13 cellular contexts compared by ENCODE assay signal in the genomic region with DNA sequence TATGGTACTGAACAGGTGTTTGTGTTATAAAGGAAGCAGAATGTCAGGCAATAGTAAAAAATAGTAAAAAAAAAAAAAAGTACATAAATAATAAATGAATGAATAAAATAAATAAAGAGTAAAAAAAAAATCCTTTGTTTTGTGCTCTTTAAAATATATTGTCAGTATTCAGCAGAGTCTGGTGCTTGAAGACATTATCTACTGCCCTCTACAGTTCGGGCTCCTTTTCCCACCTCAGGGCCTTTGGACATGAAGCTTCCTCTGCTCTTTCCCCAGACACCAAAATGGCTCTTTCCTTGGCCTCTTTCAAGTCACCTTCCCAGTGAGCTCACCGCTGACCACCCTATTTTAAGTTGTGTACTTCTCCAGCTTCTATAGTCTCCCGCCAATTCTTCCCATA.
A peak's percentile ranks its signal among the peaks of the same experiment; 100 is the strongest.
DNase-seq lines count a peak whose midpoint lies in the region; ATAC-seq, FAIRE-seq and TF ChIP-seq lines count a peak whose summit lies in the region.
"Had no signal": no experiment of that assay in that cellular context is flagged by ENCODE, and none has a peak within 500 bp of the region (broad histone marks: within the 10 kb centered on the region; RNA-seq: fewer than 3 reads in every experiment).

No MANE protein-coding gene starts in this region.

- DNase-seq in EL, result peak; percentile 43
- no peak for DNase-seq in LNCaP clone FGC (ENCODE audit: low read depth)
- no peak for DNase-seq in GM12878 (ENCODE audit: low read depth, low spot score)
- no peak for DNase-seq in HepG2 (ENCODE audit: low spot score)
- no peak for DNase-seq in ascending aorta (ENCODE audit: low spot score in 2 of 2)
- DNase-seq in NCI-H510A treated with DMSO at 0.1 percent for 48 hours (lab: John Stamatoyannopoulos, UW), result no peak
- DNase-seq: NCI-H1048; stimulated activated naive CD8-positive, alpha-beta T cell treated with anti-CD3 and anti-CD28 coated beads, Interleukin-15, Interleukin-2, amounts not matched to agents 100 U/mL and 50 U/mL, for 24 hours; SW 1271 had no signal

- in situ Hi-C loops in GM12878 (cut with MboI) (no loop called here), HepG2 (cut with HindIII; ENCODE audit: extremely low pct_ligation_motif_present, low pct_unique_long_range_greater_than_20kb) (loop anchor here (10.0 kb wide), 1 partner anchor 243 kb away; no protein-coding TSS in a partner anchor)

- TF ChIP-seq POLR2A in GM12878 (IDR thresholded peaks at IDR 0.05; ENCODE audit: low read depth, low read length) (no peak), HepG2 (IDR thresholded peaks at IDR 0.05; ENCODE audit: insufficient read depth in 1 of 2, low read depth in 2 of 2, low read length in 2 of 2) (no peak)

- H3K4me1 ChIP-seq in GM12878 (ENCODE audit: control insufficient read depth, insufficient read depth, low read length) (peaks cover 12% of the 10 kb centered on the region), HepG2 (ENCODE audit: insufficient read depth, low read length) (peaks cover 20% of the 10 kb centered on the region), ascending aorta (no peaks in the 10 kb centered on the region)

- TF ChIP-seq EP300 in GM12878 (IDR thresholded peaks at IDR 0.05; ENCODE audit: borderline replicate concordance in 1 of 2, control insufficient read depth in 1 of 2, low read depth in 2 of 2, low read length in 2 of 2) (no peak), HepG2 (IDR thresholded peaks at IDR 0.05; ENCODE audit: low read depth in 2 of 2, low read length in 2 of 2) (no peak), HepG2 (CRISPR knock-in tag; IDR thresholded peaks at IDR 0.05; ENCODE audit: borderline replicate concordance) (no peak)

- H3K9ac ChIP-seq in GM12878 (ENCODE audit: control insufficient read depth, insufficient read depth, low read length) (no peak overlapping the region), HepG2 (ENCODE audit: insufficient read depth, low read depth, low read length) (no peak overlapping the region)

- H4K20me1 ChIP-seq in GM12878 (ENCODE audit: control insufficient read depth, insufficient read depth), result no peaks in the 10 kb centered on the region
- no peaks in the 10 kb centered on the region for H4K20me1 ChIP-seq in HepG2 (ENCODE audit: insufficient read depth, low read length)

- H3K4me3 ChIP-seq in LNCaP clone FGC (ENCODE audit: low read depth, low read length), result no peak overlapping the region
- H3K4me3 ChIP-seq in GM12878, result no peak overlapping the region
- no peak overlapping the region for H3K4me3 ChIP-seq in HepG2 (replicated peaks in 1 of 3; ENCODE audit: insufficient read depth in 1 of 3, low read depth in 2 of 3, low read length in 3 of 3)
- H3K4me3 ChIP-seq in ascending aorta, result no peak overlapping the region

- SMC1A ChIA-PET in GM12878 (lab: Charles Lee; ENCODE audit: uncharacterized antibody, unreplicated experiment), result interaction anchor here (0.7 to 2.1 kb wide), 8 partner anchors 11 to 240 kb away, joined by 3 to 8 read pairs (median 5); a partner anchor contains a TSS

- H2AFZ ChIP-seq in GM12878 (ENCODE audit: control insufficient read depth, low read depth, low read length) (no peak overlapping the region; the same call in 1 of the 2 replicates), HepG2 (ENCODE audit: low read length) (no peak overlapping the region)

- POLR2A ChIA-PET in GM12878 (lab: Charles Lee) (no interaction called here), HepG2 (lab: Yijun Ruan, JAX) (no interaction called here)

- no peaks in the 10 kb centered on the region for H3K79me2 ChIP-seq in GM12878 (ENCODE audit: control insufficient read depth, insufficient read depth, low read length)
- H3K79me2 ChIP-seq in HepG2 (ENCODE audit: insufficient read depth, low read length), result no peaks in the 10 kb centered on the region

- H3K36me3 ChIP-seq in GM12878 (ENCODE audit: control insufficient read depth in 2 of 2, insufficient read depth in 2 of 2, low read length in 1 of 2) (no peaks in the 10 kb centered on the region), HepG2 (replicated peaks in 1 of 2; ENCODE audit: control insufficient read depth in 1 of 2, insufficient read depth in 2 of 2, low read length in 2 of 2) (no peaks in the 10 kb centered on the region), ascending aorta (no peaks in the 10 kb centered on the region)

- no TSS peak for BruUV-seq in GM12878 (replicated peaks; lab: Mats Ljungman, UMichigan)
- no TSS peak for BruUV-seq in HepG2 (replicated peaks; lab: Mats Ljungman, UMichigan)

- H3K4me2 ChIP-seq in GM12878 (ENCODE audit: control insufficient read depth, insufficient read depth), result no peak overlapping the region
- no peak overlapping the region for H3K4me2 ChIP-seq in HepG2 (ENCODE audit: low read depth, low read length)

- no peak overlapping the region for H3K27ac ChIP-seq in GM12878 (ENCODE audit: control insufficient read depth, insufficient read depth)
- H3K27ac ChIP-seq in HepG2 (ENCODE audit: extremely low read length, insufficient read depth, low read length), result no peak overlapping the region
- H3K27ac ChIP-seq in ascending aorta, result no peak overlapping the region

- CTCF ChIA-PET in GM12878 (lab: Yijun Ruan, JAX), result interaction anchor here (0.6 to 3.0 kb wide), 17 partner anchors 10 to 241 kb away, joined by 3 to 12 read pairs (median 4); a partner anchor contains a TSS
- CTCF ChIA-PET in HepG2 (lab: Yijun Ruan, JAX; ENCODE audit: low intra/inter-chr PET ratio, low total read pairs), result interaction anchor here (0.9 to 1.1 kb wide), 2 partner anchors 129 to 192 kb away, joined by 3 read pairs; no protein-coding TSS in a partner anchor

- FAIRE-seq in GM12878 (lab: Jason Lieb, UNC) (no peak), HepG2 (lab: Jason Lieb, UNC) (no peak)
- FAIRE-seq: GM18507 had no signal

- intact Hi-C loops in GM12878 (cut with micrococcal nuclease; ENCODE audit: unreplicated experiment) (loop anchor here (2.0 kb wide), 2 partner anchors 197 to 241 kb away; no protein-coding TSS in a partner anchor), HepG2 (cut with micrococcal nuclease; ENCODE audit: unreplicated experiment) (loop anchor here (1.0 to 2.0 kb wide), 3 partner anchors 197 to 241 kb away; no protein-coding TSS in a partner anchor), ascending aorta (cut with DNase I) (no loop called here)

- RAD21 ChIA-PET in GM12878 (lab: Charles Lee; ENCODE audit: unreplicated experiment), result interaction anchor here (0.9 to 1.2 kb wide), 3 partner anchors 195 to 240 kb away, joined by 3 to 7 read pairs (median 4); no protein-coding TSS in a partner anchor

- WGBS in GM12878 (ENCODE audit: insufficient coverage, insufficient replicate concordance, low lambda C conversion rate, missing lambda C conversion rate), result 68% methylated on average over 3 of the region's 3 CpGs
- 66% methylated on average over 3 of the region's 3 CpGs for WGBS in HepG2 (ENCODE audit: low lambda C conversion rate)

- no peaks in the 10 kb centered on the region for H3K9me3 ChIP-seq in GM12878 (replicated peaks; ENCODE audit: control insufficient read depth, insufficient read depth, low read length)
- no peaks in the 10 kb centered on the region for H3K9me3 ChIP-seq in HepG2 (ENCODE audit: low read length)
- H3K9me3 ChIP-seq in ascending aorta, result no peaks in the 10 kb centered on the region

- TF ChIP-seq RAD21 in GM12878 (IDR thresholded peaks at IDR 0.05; ENCODE audit: insufficient read depth, low read depth, low read length), result peak; percentile 50
- no peak for TF ChIP-seq RAD21 in HepG2 (CRISPR knock-in tag; IDR thresholded peaks at IDR 0.05)

- no peaks in the 10 kb centered on the region; a peak in 1 of 4 replicates for H3K27me3 ChIP-seq in GM12878 (replicated peaks in 1 of 2; ENCODE audit: control insufficient read depth in 2 of 2, insufficient read depth in 2 of 2, low read length in 1 of 2)
- no peaks in the 10 kb centered on the region for H3K27me3 ChIP-seq in HepG2 (ENCODE audit: control insufficient read depth in 1 of 2, insufficient read depth in 2 of 2, low read length in 2 of 2)
- H3K27me3 ChIP-seq in ascending aorta, result no peaks in the 10 kb centered on the region

- TF ChIP-seq CTCF in LNCaP clone FGC (IDR thresholded peaks at IDR 0.05; ENCODE audit: control insufficient read depth, extremely low read depth, insufficient read depth) (peak; percentile 42), GM12878 (IDR thresholded peaks at IDR 0.05 in 2 of 3, conservative IDR thresholded peaks at IDR 0.05 in 1 of 3; ENCODE audit: control insufficient read depth in 2 of 3, extremely low read depth in 1 of 3, insufficient read depth in 1 of 3, low read depth in 3 of 3, low read length in 3 of 3) (peak in 2 of 3 experiments; percentile 39 to 40; a peak in 5 of 6 replicates), HepG2 (CRISPR knock-in tag; IDR thresholded peaks at IDR 0.05) (peak; percentile 42; the same call in 1 of the 2 replicates), ascending aorta (IDR thresholded peaks at IDR 0.05) (no peak)

- ATAC-seq in GM12878 (peak; percentile 66), HepG2 (peak; percentile 45; the same call in 2 of the 3 replicates), HG03175 (IDR thresholded peaks at IDR 0.05; ENCODE audit: unreplicated experiment) (no peak), HG03025 (IDR thresholded peaks at IDR 0.05; ENCODE audit: low FRiP score, unreplicated experiment) (no peak)
- ATAC-seq: activated naive CD4-positive, alpha-beta T cell treated with anti-CD3 and anti-CD28 coated beads, Interleukin-2, amount 50 U/mL, for 72 hours; stimulated activated naive CD8-positive, alpha-beta T cell treated with anti-CD3 and anti-CD28 coated beads, Interleukin-15, Interleukin-2, amounts not matched to agents 100 U/mL and 50 U/mL, for 24 hours had no signal

TF ChIP-seq in GM12878, 131 proteins besides CTCF, POLR2A, EP300 and RAD21:
- TF ChIP-seq, protein P1, sequence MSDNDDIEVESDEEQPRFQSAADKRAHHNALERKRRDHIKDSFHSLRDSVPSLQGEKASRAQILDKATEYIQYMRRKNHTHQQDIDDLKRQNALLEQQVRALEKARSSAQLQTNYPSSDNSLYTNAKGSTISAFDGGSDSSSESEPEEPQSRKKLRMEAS (IDR thresholded peaks at IDR 0.05; ENCODE audit: low read depth, low read length), result no peak
- peak; percentile 22; the same call in 1 of the 2 replicates for TF ChIP-seq SMC3 (IDR thresholded peaks at IDR 0.05; ENCODE audit: borderline replicate concordance, low read length)

TF ChIP-seq in HepG2, 621 proteins besides CTCF, POLR2A, EP300 and RAD21:
- peak; percentile 67 for TF ChIP-seq STAG1 (CRISPR knock-in tag; IDR thresholded peaks at IDR 0.05)
- TF ChIP-seq, protein P2, sequence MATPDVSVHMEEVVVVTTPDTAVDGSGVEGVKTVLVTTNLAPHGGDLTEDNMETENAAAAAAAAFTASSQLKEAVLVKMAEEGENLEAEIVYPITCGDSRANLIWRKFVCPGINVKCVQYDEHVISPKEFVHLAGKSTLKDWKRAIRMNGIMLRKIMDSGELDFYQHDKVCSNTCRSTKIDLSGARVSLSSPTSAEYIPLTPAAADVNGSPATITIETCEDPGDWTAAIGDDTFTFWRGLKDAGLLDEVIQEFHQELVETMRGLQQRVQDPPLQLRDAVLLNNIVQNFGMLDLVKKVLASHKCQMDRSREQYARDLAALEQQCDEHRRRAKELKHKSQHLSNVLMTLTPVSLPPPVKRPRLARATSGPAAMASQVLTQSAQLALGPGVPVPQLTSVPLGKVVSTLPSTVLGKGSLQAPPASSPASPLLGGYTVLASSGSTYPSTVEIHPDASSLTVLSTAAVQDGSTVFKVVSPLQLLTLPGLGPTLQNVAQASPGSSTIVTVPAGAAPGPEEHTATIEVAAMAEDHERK (CRISPR knock-in tag; IDR thresholded peaks at IDR 0.05; ENCODE audit: low read depth), result no peak
- TF ChIP-seq ZNF775 (CRISPR knock-in tag; IDR thresholded peaks at IDR 0.05; ENCODE audit: borderline replicate concordance), result no peak

Comparison
In these comparisons a context has a peak if more than half of its experiments do, and no peak if none do; other contexts are left out.
1. CTCF ChIP-seq: peak in LNCaP clone FGC (single experiment), GM12878 (2 of 3) and HepG2 (single experiment); none in ascending aorta (0 of 3).
2. ATAC-seq: peak in GM12878 (single experiment) and HepG2 (single experiment); none in HG03175 (single experiment) and HG03025 (single experiment).